In the genomic region with DNA sequence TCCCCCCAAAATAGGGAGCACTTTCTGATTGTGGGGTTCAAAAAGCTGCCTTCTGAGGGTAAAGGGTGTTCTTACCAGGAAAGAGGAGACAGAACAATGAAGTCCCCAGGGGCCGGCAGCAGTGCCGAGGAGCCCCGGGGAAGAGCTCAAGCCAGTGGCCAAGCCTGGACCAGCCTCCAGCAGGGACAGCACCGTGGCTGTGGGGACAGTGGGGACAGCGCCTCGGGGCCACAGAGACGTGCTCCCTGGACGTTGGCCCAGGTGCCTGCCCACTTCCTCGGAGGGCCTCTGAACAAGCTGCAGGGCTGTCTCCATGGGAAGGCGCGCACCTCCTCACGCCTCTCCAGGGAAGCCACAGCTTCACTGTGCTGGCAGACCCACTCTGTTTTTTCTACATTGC, we compare ENCODE assay signal across 14 cellular contexts.
"Had no signal": no experiment of that assay in that cellular context is flagged by ENCODE, and none has a peak within 500 bp of the region (broad histone marks: within the 10 kb centered on the region; RNA-seq: fewer than 3 reads in every experiment).

No MANE protein-coding gene starts in this region.

- DNase-seq: activated CD4-positive, alpha-beta T cell treated with anti-CD3 and anti-CD28 coated beads, Interleukin-2, amount 10 ng/mL, durations not matched to agents 7 days and 5 days; activated CD4-positive, CD25-positive, alpha-beta regulatory T cell; activated T-cell treated with anti-CD3 and anti-CD28 coated beads, Interleukin-2, amount 50 U/mL, for 1 hour; hypothalamus; kidney glomerular epithelial cell; mammary epithelial cell; stimulated activated CD4-positive, alpha-beta T cell treated with anti-CD3 and anti-CD28 coated beads, Interleukin-15, amount 100 ng/mL, for 24 hours; stimulated activated CD4-positive, alpha-beta T cell treated with anti-CD3 and anti-CD28 coated beads, Interleukin-4, amount 100 ng/mL, for 24 hours; testis; uterus had no signal

- H3K27ac ChIP-seq: esophagus muscularis mucosa, ovary, testis, uterus had no signal

- H3K9me3 ChIP-seq: esophagus muscularis mucosa, mucosa of descending colon, ovary, testis, uterus had no signal

- H3K4me3 ChIP-seq: esophagus muscularis mucosa, mucosa of descending colon, ovary, testis, uterus had no signal

- H3K27me3 ChIP-seq: ovary, testis, uterus had no signal

- FAIRE-seq: endometrium had no signal

- H3K4me1 ChIP-seq: esophagus muscularis mucosa, testis, uterus had no signal

- H3K36me3 ChIP-seq: esophagus muscularis mucosa, ovary, uterus had no signal
